ENCODE assay signal across 19 cellular contexts in genomic region chr6:54100411-54101006, GRCh38. TPM values are rescaled to one million over a fixed set of nuclear protein-coding genes. Genes with fewer than 3 reads are reported as not detected.
DNase-seq lines count a peak whose midpoint lies in the region; ATAC-seq and TF ChIP-seq lines count a peak whose summit lies in the region.
"Had no signal": no experiment of that assay in that cellular context is flagged by ENCODE, and none has a peak within 500 bp of the region (broad histone marks: within the 10 kb centered on the region; RNA-seq: fewer than 3 reads in every experiment).

No MANE protein-coding gene starts in this region.

- no peak overlapping the region for H3K27ac Mint-ChIP-seq in activated naive CD4-positive, alpha-beta T cell treated with anti-CD3 and anti-CD28 coated beads for 36 hours
- H3K27ac Mint-ChIP-seq: activated CD4-positive, alpha-beta T cell treated with anti-CD3 and anti-CD28 coated beads for 36 hours; activated naive CD8-positive, alpha-beta T cell treated with anti-CD3 and anti-CD28 coated beads, Interleukin-2, amount 50 U/mL, for 24 hours; HFFc6 had no signal

- H3K27ac ChIP-seq in smooth muscle cell (ENCODE audit: low read depth), result no peak overlapping the region
- H3K27ac ChIP-seq: stomach had no signal

- DNase-seq in activated naive CD4-positive, alpha-beta T cell treated with anti-CD3 and anti-CD28 coated beads for 36 hours, result no peak
- DNase-seq in activated T-cell treated with anti-CD3 and anti-CD28 coated beads, Interleukin-2, amount 50 U/mL, for 4 hours, result no peak
- no peak for DNase-seq in smooth muscle cell (lab: John Stamatoyannopoulos, UW; ENCODE audit: unreplicated experiment)
- no peak for DNase-seq in Kasumi-1 (lab: John Stamatoyannopoulos, UW)
- DNase-seq: activated CD4-positive, alpha-beta T cell treated with anti-CD3 and anti-CD28 coated beads for 36 hours; activated naive CD8-positive, alpha-beta T cell treated with anti-CD3 and anti-CD28 coated beads, Interleukin-2, amount 50 U/mL, for 24 hours; activated T-cell treated with anti-CD3 and anti-CD28 coated beads, Interleukin-2, amount 50 U/mL, for 1 hour; HFFc6; mucosa of descending colon; occipital lobe; SHP77 treated with DMSO at 0.1 percent for 48 hours; stomach; T-helper 9 cell had no signal

- no peaks in the 10 kb centered on the region for H3K79me2 ChIP-seq in smooth muscle cell (ENCODE audit: low read depth)

- 100% methylated on average over 1 of the region's 1 CpG for WGBS in smooth muscle cell (ENCODE audit: low lambda C conversion rate)

- no peak for TF ChIP-seq CTCF in smooth muscle cell (IDR thresholded peaks at IDR 0.05; ENCODE audit: borderline replicate concordance, insufficient read depth, poor library complexity, severe bottlenecking)

- peaks cover 4% of the 10 kb centered on the region for H3K4me1 ChIP-seq in smooth muscle cell (ENCODE audit: low read depth)
- H3K4me1 ChIP-seq: stomach had no signal

- CTCF ChIA-PET in activated naive CD4-positive, alpha-beta T cell treated with anti-CD3 and anti-CD28 coated beads for 36 hours (lab: Charles Lee), result no interaction called here

- H3K4me1 Mint-ChIP-seq in activated naive CD4-positive, alpha-beta T cell treated with anti-CD3 and anti-CD28 coated beads for 36 hours (ENCODE audit: low read depth), result no peaks in the 10 kb centered on the region
- H3K4me1 Mint-ChIP-seq in activated T-cell treated with anti-CD3 and anti-CD28 coated beads, Interleukin-2, amount 50 U/mL, for 4 hours (ENCODE audit: low read depth), result no peaks in the 10 kb centered on the region
- H3K4me1 Mint-ChIP-seq: activated CD4-positive, alpha-beta T cell treated with anti-CD3 and anti-CD28 coated beads for 36 hours; activated naive CD8-positive, alpha-beta T cell treated with anti-CD3 and anti-CD28 coated beads, Interleukin-2, amount 50 U/mL, for 24 hours; central memory CD8-positive, alpha-beta T cell had no signal

- no peak overlapping the region for H3K4me3 Mint-ChIP-seq in activated naive CD4-positive, alpha-beta T cell treated with anti-CD3 and anti-CD28 coated beads for 36 hours
- no peak overlapping the region for H3K4me3 Mint-ChIP-seq in activated T-cell treated with anti-CD3 and anti-CD28 coated beads, Interleukin-2, amount 50 U/mL, for 4 hours
- H3K4me3 Mint-ChIP-seq: activated CD4-positive, alpha-beta T cell treated with anti-CD3 and anti-CD28 coated beads for 36 hours; activated naive CD8-positive, alpha-beta T cell treated with anti-CD3 and anti-CD28 coated beads, Interleukin-2, amount 50 U/mL, for 24 hours; central memory CD8-positive, alpha-beta T cell; HFFc6 had no signal

- no peak overlapping the region for H3K9ac ChIP-seq in smooth muscle cell (ENCODE audit: low read depth)

- no peaks in the 10 kb centered on the region for H3F3A ChIP-seq in smooth muscle cell (ENCODE audit: low read depth)

- no peaks in the 10 kb centered on the region for H4K20me1 ChIP-seq in smooth muscle cell (ENCODE audit: low read depth)

- H3K27me3 Mint-ChIP-seq in activated naive CD4-positive, alpha-beta T cell treated with anti-CD3 and anti-CD28 coated beads for 36 hours (ENCODE audit: low read depth), result peaks cover 3% of the 10 kb centered on the region
- H3K27me3 Mint-ChIP-seq in activated T-cell treated with anti-CD3 and anti-CD28 coated beads, Interleukin-2, amount 50 U/mL, for 4 hours (ENCODE audit: low read depth), result no peaks in the 10 kb centered on the region
- H3K27me3 Mint-ChIP-seq: activated CD4-positive, alpha-beta T cell treated with anti-CD3 and anti-CD28 coated beads for 36 hours; central memory CD8-positive, alpha-beta T cell had no signal

- H3K4me2 ChIP-seq in smooth muscle cell, result no peak overlapping the region

- peaks cover 2% of the 10 kb centered on the region for H3K9me3 Mint-ChIP-seq in activated naive CD4-positive, alpha-beta T cell treated with anti-CD3 and anti-CD28 coated beads for 36 hours
- H3K9me3 Mint-ChIP-seq in activated T-cell treated with anti-CD3 and anti-CD28 coated beads, Interleukin-2, amount 50 U/mL, for 4 hours, result no peaks in the 10 kb centered on the region
- H3K9me3 Mint-ChIP-seq: HFFc6 had no signal

- ATAC-seq in GM18499 (IDR thresholded peaks at IDR 0.05; ENCODE audit: insufficient read depth, unreplicated experiment) (peak; percentile 70), GM19395 (IDR thresholded peaks at IDR 0.05; ENCODE audit: unreplicated experiment) (peak; percentile 81), HG02763 (IDR thresholded peaks at IDR 0.05; ENCODE audit: unreplicated experiment) (peak; percentile 70), HG03442 (IDR thresholded peaks at IDR 0.05; ENCODE audit: unreplicated experiment) (peak; percentile 69)
- no peak for ATAC-seq in activated T-cell treated with anti-CD3 and anti-CD28 coated beads, Interleukin-2, amount 50 U/mL, for 4 hours
- ATAC-seq: activated CD4-positive, alpha-beta T cell treated with anti-CD3 and anti-CD28 coated beads for 36 hours; activated naive CD8-positive, alpha-beta T cell treated with anti-CD3 and anti-CD28 coated beads, Interleukin-2, amount 50 U/mL, for 24 hours; mucosa of descending colon had no signal

- no peak overlapping the region for H3K4me3 ChIP-seq in smooth muscle cell
- H3K4me3 ChIP-seq: mucosa of descending colon, stomach had no signal

- H3K27me3 ChIP-seq in smooth muscle cell (ENCODE audit: low read depth), result no peaks in the 10 kb centered on the region
- H3K27me3 ChIP-seq: stomach had no signal

- intact Hi-C loops in activated naive CD4-positive, alpha-beta T cell treated with anti-CD3 and anti-CD28 coated beads for 36 hours (cut with micrococcal nuclease), result no loop called here

- H2AFZ ChIP-seq in smooth muscle cell (ENCODE audit: low read depth), result no peak overlapping the region

- no peaks in the 10 kb centered on the region for H3K36me3 ChIP-seq in smooth muscle cell (ENCODE audit: low read depth)
- H3K36me3 ChIP-seq: stomach had no signal

- no peaks in the 10 kb centered on the region for H3K36me3 Mint-ChIP-seq in activated naive CD4-positive, alpha-beta T cell treated with anti-CD3 and anti-CD28 coated beads for 36 hours (ENCODE audit: low read depth)
- no peaks in the 10 kb centered on the region for H3K36me3 Mint-ChIP-seq in activated T-cell treated with anti-CD3 and anti-CD28 coated beads, Interleukin-2, amount 50 U/mL, for 4 hours (ENCODE audit: insufficient read depth)

- H3K9me3 ChIP-seq in smooth muscle cell (replicated peaks; ENCODE audit: low read depth), result no peaks in the 10 kb centered on the region
- H3K9me3 ChIP-seq: mucosa of descending colon, stomach had no signal

RNA-seq across cellular contexts. Expression of gene MLIP, which starts 10.7 kb away (rescaled TPM):
- total RNA-seq in activated naive CD4-positive, alpha-beta T cell treated with anti-CD3 and anti-CD28 coated beads for 36 hours, result not detected
- total RNA-seq in activated T-cell treated with anti-CD3 and anti-CD28 coated beads, Interleukin-2, amount 50 U/mL, for 4 hours, result not detected
- total RNA-seq in smooth muscle cell, result not detected in 2 replicates
- not detected in 2 replicates for polyA plus RNA-seq in smooth muscle cell
- total RNA-seq: activated CD4-positive, alpha-beta T cell treated with anti-CD3 and anti-CD28 coated beads for 36 hours; HFFc6; kidney epithelial cell; stomach had no signal

Comparison
In these comparisons a context has a peak if more than half of its experiments do, and no peak if none do; other contexts are left out.
1. ATAC-seq: peak in GM18499 (single experiment), GM19395 (single experiment), HG02763 (single experiment) and HG03442 (single experiment); none in activated T-cell treated with anti-CD3 and anti-CD28 coated beads, Interleukin-2, amount 50 U/mL, for 4 hours (0 of 2).